ENCODE assay signal across 13 cellular contexts in the genomic region with DNA sequence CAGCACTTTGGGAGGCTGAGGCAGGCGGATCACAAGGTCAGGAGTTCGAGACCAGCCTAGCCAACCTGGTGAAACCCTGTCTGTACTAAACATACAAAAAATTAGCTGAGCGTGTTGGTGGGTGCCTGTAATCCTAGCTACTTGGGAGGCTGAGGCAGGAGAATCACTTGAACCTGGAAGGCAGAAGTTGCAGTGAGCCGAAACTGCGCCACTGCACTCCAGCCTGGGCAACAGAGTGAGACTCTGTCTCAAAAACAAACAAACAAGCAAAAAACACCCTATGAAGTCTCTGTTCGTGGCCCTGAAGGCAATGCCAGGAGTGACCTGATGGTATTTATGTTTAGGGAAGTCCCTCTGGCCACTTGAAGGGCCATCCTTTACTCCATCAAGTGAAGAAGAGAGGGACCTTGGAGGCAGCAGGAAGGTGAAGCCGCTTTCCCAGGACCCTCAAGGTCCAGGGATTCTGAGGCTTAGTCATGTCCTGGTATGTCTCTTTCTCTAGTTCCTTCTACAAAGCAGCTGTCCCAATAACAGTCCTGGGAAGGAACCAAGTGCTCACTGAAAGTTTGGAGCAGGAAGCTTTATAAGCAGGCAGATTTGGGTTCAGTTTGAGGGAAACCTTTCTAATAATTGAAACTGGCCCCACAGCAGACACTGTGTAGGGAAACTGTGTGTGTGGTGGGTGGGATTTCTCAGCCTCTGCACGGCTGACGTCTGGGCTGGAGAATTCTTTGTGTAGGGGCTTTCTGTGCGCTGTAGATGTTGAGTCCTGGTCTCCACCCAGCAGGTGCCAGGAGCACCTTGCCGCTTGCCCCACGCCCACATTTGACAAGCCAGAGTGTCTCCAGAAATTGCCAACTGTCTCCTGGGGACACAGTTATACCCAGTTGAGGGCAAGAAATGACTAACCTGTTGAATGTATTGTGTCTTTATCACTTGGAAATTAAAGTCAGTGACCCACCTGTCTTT. TPM values are rescaled to one million over a fixed set of nuclear protein-coding genes. Genes with fewer than 3 reads are reported as not detected.
DNase-seq lines count a peak whose midpoint lies in the region; ATAC-seq lines count a peak whose summit lies in the region.
"Had no signal": no experiment of that assay in that cellular context is flagged by ENCODE, and none has a peak within 500 bp of the region (broad histone marks: within the 10 kb centered on the region; RNA-seq: fewer than 3 reads in every experiment).

No MANE protein-coding gene starts in this region.

- peaks cover 14% of the 10 kb centered on the region for H3K79me1 ChIP-seq in neuronal stem cell (ENCODE audit: low read depth, low read length)

- no peak overlapping the region for H2BK5ac ChIP-seq in neuronal stem cell (ENCODE audit: low read length)

- H2BK120ac ChIP-seq in neuronal stem cell (ENCODE audit: low read depth, low read length): no peak overlapping the region

- H3K27me3 ChIP-seq in adipocyte (replicated peaks; ENCODE audit: control insufficient read depth, insufficient read depth, low read length) (no peaks in the 10 kb centered on the region), neuronal stem cell (ENCODE audit: control insufficient read depth in 3 of 3, insufficient read depth in 3 of 3, low read depth in 1 of 3, low read length in 3 of 3) (no peaks in the 10 kb centered on the region)

- H3K4me1 ChIP-seq in adipocyte (ENCODE audit: control insufficient read depth, insufficient read depth, low read length) (peaks cover 13% of the 10 kb centered on the region), neuronal stem cell (ENCODE audit: control insufficient read depth in 2 of 2, insufficient read depth in 1 of 2, low read depth in 1 of 2, low read length in 2 of 2) (peaks cover 12 to 23% of the 10 kb centered on the region in 2 donors)

- H3K9me3 Mint-ChIP-seq in stimulated activated effector memory CD8-positive, alpha-beta T cell treated with anti-CD3 and anti-CD28 coated beads, Interleukin-12 subunit alpha, Interleukin-12 subunit beta, amount 100 ng/mL, for 72 hours: peaks cover 3% of the 10 kb centered on the region

- peak overlapping the region; percentile 50 for H3K27ac Mint-ChIP-seq in stimulated activated effector memory CD8-positive, alpha-beta T cell treated with anti-CD3 and anti-CD28 coated beads, Interleukin-12 subunit alpha, Interleukin-12 subunit beta, amount 100 ng/mL, for 72 hours

- H3K36me3 ChIP-seq in adipocyte (ENCODE audit: control insufficient read depth, insufficient read depth, low read length, severe bottlenecking) (no peaks in the 10 kb centered on the region), neuronal stem cell (replicated peaks in 1 of 2; ENCODE audit: control insufficient read depth in 2 of 2, insufficient read depth in 2 of 2, low read length in 2 of 2) (no peaks in the 10 kb centered on the region)

- WGBS in neuronal stem cell (ENCODE audit: extremely low coverage in 2 of 2, insufficient read length in 2 of 2, insufficient replicate concordance in 1 of 2), 2 donors: no CpG with 5 or more reads among the region's 12 CpGs

- H3K4me3 Mint-ChIP-seq in stimulated activated effector memory CD8-positive, alpha-beta T cell treated with anti-CD3 and anti-CD28 coated beads, Interleukin-12 subunit alpha, Interleukin-12 subunit beta, amount 100 ng/mL, for 72 hours: no peak overlapping the region

- H2BK12ac ChIP-seq in neuronal stem cell (ENCODE audit: low read length): no peak overlapping the region

- H3K4me3 ChIP-seq in adipocyte (ENCODE audit: low read length) (no peak overlapping the region), neuronal stem cell (ENCODE audit: low read length in 2 of 2) (no peak overlapping the region)

- H2AK5ac ChIP-seq in neuronal stem cell (ENCODE audit: low read depth, low read length): no peak overlapping the region

- H3K14ac ChIP-seq in neuronal stem cell (ENCODE audit: low read length): no peak overlapping the region

- H3K9me3 ChIP-seq in adipocyte (ENCODE audit: control insufficient read depth, low read length) (peaks cover 10% of the 10 kb centered on the region), neuronal stem cell (replicated peaks in 1 of 2; ENCODE audit: control insufficient read depth in 2 of 2, insufficient read depth in 1 of 2, low read depth in 1 of 2, low read length in 2 of 2) (peaks cover 3 to 19% of the 10 kb centered on the region in 2 donors)

- no peak overlapping the region for H4K8ac ChIP-seq in neuronal stem cell (ENCODE audit: low read depth, low read length)

- H3K4ac ChIP-seq in neuronal stem cell (ENCODE audit: low read length): no peak overlapping the region

- no peak overlapping the region for H2BK15ac ChIP-seq in neuronal stem cell (ENCODE audit: low read length)

- no peaks in the 10 kb centered on the region for H3K36me3 Mint-ChIP-seq in stimulated activated effector memory CD8-positive, alpha-beta T cell treated with anti-CD3 and anti-CD28 coated beads, Interleukin-12 subunit alpha, Interleukin-12 subunit beta, amount 100 ng/mL, for 72 hours

- peaks cover 76% of the 10 kb centered on the region for H3K4me1 Mint-ChIP-seq in stimulated activated effector memory CD8-positive, alpha-beta T cell treated with anti-CD3 and anti-CD28 coated beads, Interleukin-12 subunit alpha, Interleukin-12 subunit beta, amount 100 ng/mL, for 72 hours

- no peak overlapping the region for H2AFZ ChIP-seq in neuronal stem cell (ENCODE audit: low read length)

- no peak overlapping the region for H4K91ac ChIP-seq in neuronal stem cell (ENCODE audit: low read depth, low read length, poor library complexity)

- H3K9ac ChIP-seq in adipocyte (ENCODE audit: low read length) (no peak overlapping the region), neuronal stem cell (ENCODE audit: low read depth, low read length, poor library complexity) (no peak overlapping the region)

- no peak overlapping the region for H3K23ac ChIP-seq in neuronal stem cell (ENCODE audit: low read depth, low read length, poor library complexity)

- H3K18ac ChIP-seq in neuronal stem cell (ENCODE audit: low read length): no peak overlapping the region

- H3K4me2 ChIP-seq in neuronal stem cell (ENCODE audit: insufficient read depth, low read length, poor library complexity, severe bottlenecking): no peak overlapping the region

- ATAC-seq in stimulated activated effector memory CD8-positive, alpha-beta T cell treated with anti-CD3 and anti-CD28 coated beads, Interleukin-12 subunit alpha, Interleukin-12 subunit beta, amount 100 ng/mL, for 72 hours: no peak
- no peak for ATAC-seq in HG03432 (IDR thresholded peaks at IDR 0.05; ENCODE audit: unreplicated experiment)
- ATAC-seq: esophagus mucosa had no signal

- peak; percentile 52 for DNase-seq in activated effector memory CD4-positive, alpha-beta T cell treated with anti-CD3 and anti-CD28 coated beads, Interleukin-2, amount 50 U/mL, for 16 hours
- DNase-seq in activated effector memory CD4-positive, alpha-beta T cell treated with Interleukin-2 at 50 U/mL for 16 hours: no peak
- peak; percentile 35 for DNase-seq in adipocyte (ENCODE audit: low read depth)
- peak; percentile 24 for DNase-seq in left kidney (ENCODE audit: low read depth, low spot score)
- DNase-seq in stimulated activated effector memory CD8-positive, alpha-beta T cell treated with anti-CD3 and anti-CD28 coated beads, Interleukin-12 subunit alpha, Interleukin-12 subunit beta, amount 100 ng/mL, for 72 hours (ENCODE audit: low spot score in 2 of 2): no peak
- DNase-seq in NCI-H69 (lab: John Stamatoyannopoulos, UW): no peak
- DNase-seq in neuronal stem cell (ENCODE audit: low spot score): no peak
- DNase-seq: caudate nucleus; OCI-M1; stimulated activated CD4-positive, alpha-beta T cell treated with anti-CD3 and anti-CD28 coated beads, Interleukin-1b, Interleukin-23, amount 100 ng/mL, for 48 hours; T-helper 1 cell had no signal

- H3K27ac ChIP-seq in neuronal stem cell (replicated peaks; ENCODE audit: low read length): no peak overlapping the region

RNA-seq across cellular contexts. Expression of a gene that starts 12.5 kb away (rescaled TPM):
- 19.9 TPM for polyA plus RNA-seq in neuronal stem cell (2013, experiment 1 of 2)
- 19.8 TPM for polyA plus RNA-seq in neuronal stem cell (2013, experiment 2 of 2)

Comparison
In these comparisons a context has a peak if more than half of its experiments do, and no peak if none do; other contexts are left out.
1. DNase-seq: peak in activated effector memory CD4-positive, alpha-beta T cell treated with anti-CD3 and anti-CD28 coated beads, Interleukin-2, amount 50 U/mL, for 16 hours (single experiment), adipocyte (single experiment) and left kidney (single experiment); none in activated effector memory CD4-positive, alpha-beta T cell treated with Interleukin-2 at 50 U/mL for 16 hours (single experiment), stimulated activated effector memory CD8-positive, alpha-beta T cell treated with anti-CD3 and anti-CD28 coated beads, Interleukin-12 subunit alpha, Interleukin-12 subunit beta, amount 100 ng/mL, for 72 hours (0 of 2), NCI-H69 (single experiment) and neuronal stem cell (single experiment).